Comparison of ENCODE assay signal across 33 cellular contexts in genomic region chr9:5866685-5867084, GRCh38. TPM values are rescaled to one million over a fixed set of nuclear protein-coding genes. Genes with fewer than 3 reads are reported as not detected.
"Had no signal": no experiment of that assay in that cellular context is flagged by ENCODE, and none has a peak within 500 bp of the region (broad histone marks: within the 10 kb centered on the region; RNA-seq: fewer than 3 reads in every experiment).

No MANE protein-coding gene starts in this region.

- H3K9me3 Mint-ChIP-seq: dendritic cell treated with granulocyte-macrophage colony-stimulating factor and Interleukin-4, amounts not matched to agents 40 ng/mL and 50 ng/mL, for 4 days; effector memory CD8-positive, alpha-beta T cell; endodermal cell; mesothelial cell of epicardium; naive B cell had no signal

- DNase-seq: colonic mucosa; cortex of kidney; effector CD8-positive, alpha-beta T cell; effector memory CD8-positive, alpha-beta T cell; endodermal cell; erythroblast; esophagus squamous epithelium; foreskin fibroblast; foreskin melanocyte; gastrocnemius medialis; glutamatergic neuron; head of caudate nucleus; heart right ventricle; hippocampal formation; left cardiac atrium; left lung; left ventricle myocardium superior; lower lobe of right lung; mesenchymal stem cell; mucosa of descending colon; naive B cell had no signal

- H3K27me3 Mint-ChIP-seq: dendritic cell treated with granulocyte-macrophage colony-stimulating factor and Interleukin-4, amounts not matched to agents 40 ng/mL and 50 ng/mL, for 4 days; effector memory CD8-positive, alpha-beta T cell; naive B cell had no signal

- H3K27ac ChIP-seq: colonic mucosa, epithelial cell of prostate, esophagus squamous epithelium, gastrocnemius medialis, heart right ventricle, left lung, lower lobe of right lung had no signal

- ATAC-seq: effector memory CD8-positive, alpha-beta T cell; esophagus mucosa; gastrocnemius medialis; heart right ventricle; left cardiac atrium; left lung; left ventricle myocardium superior; lower lobe of right lung; mucosa of descending colon had no signal

- H3K36me3 ChIP-seq: colonic mucosa, left lung, lower lobe of right lung had no signal

- FAIRE-seq: endometrium, islet of Langerhans, keratinocyte had no signal

- H3K36me3 Mint-ChIP-seq: mesothelial cell of epicardium had no signal

- H3K4me1 ChIP-seq: colonic mucosa, gastrocnemius medialis, left lung, lower lobe of right lung had no signal

- H3K4me3 ChIP-seq: colonic mucosa, esophagus squamous epithelium, gastrocnemius medialis, heart right ventricle, left lung, lower lobe of right lung, mucosa of descending colon had no signal

- H3K9me3 ChIP-seq: colonic mucosa, esophagus squamous epithelium, gastrocnemius medialis, heart right ventricle, left lung, lower lobe of right lung, mucosa of descending colon had no signal

- H3K27me3 ChIP-seq: colonic mucosa, esophagus squamous epithelium, gastrocnemius medialis, heart right ventricle, left lung had no signal

- H3K4me3 Mint-ChIP-seq: dendritic cell treated with granulocyte-macrophage colony-stimulating factor and Interleukin-4, amounts not matched to agents 40 ng/mL and 50 ng/mL, for 4 days; effector memory CD8-positive, alpha-beta T cell; endodermal cell; mesothelial cell of epicardium; naive B cell had no signal

- H3K27ac Mint-ChIP-seq: dendritic cell treated with granulocyte-macrophage colony-stimulating factor and Interleukin-4, amounts not matched to agents 40 ng/mL and 50 ng/mL, for 4 days; effector memory CD8-positive, alpha-beta T cell; endodermal cell; mesothelial cell of epicardium; naive B cell had no signal

RNA-seq across cellular contexts. Expression of gene MLANA, which starts 24.0 kb away (rescaled TPM):
- total RNA-seq: colonic mucosa, dermis microvascular lymphatic vessel endothelial cell, endodermal cell, esophagus mucosa, esophagus squamous epithelium, gastrocnemius medialis, glomerular endothelial cell, heart right ventricle, kidney epithelial cell, left cardiac atrium, left lung, left ventricle myocardium superior, lower lobe of right lung, lung microvascular endothelial cell, mesenteric fat pad, mesothelial cell of epicardium, mucosa of descending colon had no signal
- polyA plus RNA-seq: heart right ventricle, keratinocyte had no signal
